8 cellular contexts compared by ENCODE assay signal in the genomic region with DNA sequence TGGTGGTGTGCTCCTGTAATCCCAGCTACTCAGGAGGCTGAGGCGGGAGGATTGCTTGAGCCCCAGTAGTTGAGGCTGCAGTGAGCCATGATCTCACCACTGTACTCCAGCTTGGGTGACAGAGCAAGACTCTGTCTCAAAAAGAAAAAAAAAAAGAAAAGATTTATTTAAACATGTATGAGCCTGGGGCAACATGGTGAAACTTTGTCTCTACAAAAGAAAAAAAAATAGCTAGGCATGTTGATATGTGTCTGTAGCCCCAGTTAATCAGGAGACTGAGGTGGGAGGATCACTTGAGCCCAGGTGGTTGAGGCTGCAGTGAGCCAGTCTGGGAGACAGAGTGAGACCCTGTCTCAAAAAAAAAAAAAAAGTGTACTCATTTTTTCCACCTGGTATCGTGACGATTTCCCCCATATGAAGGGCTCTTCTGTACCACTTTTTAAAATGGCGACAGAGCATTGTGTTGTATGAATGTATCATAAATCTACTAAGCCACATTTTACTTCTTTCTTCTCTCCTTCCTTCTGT.
DNase-seq lines count a peak whose midpoint lies in the region; ATAC-seq and FAIRE-seq lines count a peak whose summit lies in the region.

No MANE protein-coding gene starts in this region.

- no peaks in the 10 kb centered on the region for H3K27me3 ChIP-seq in BLaER1 treated with 17β-estradiol and CSF1 and Interleukin-3, amounts not matched to agents 10 nM and 100 nM
- no peaks in the 10 kb centered on the region for H3K27me3 ChIP-seq in adipocyte (replicated peaks; ENCODE audit: control insufficient read depth, insufficient read depth, low read length)
- no peaks in the 10 kb centered on the region for H3K27me3 ChIP-seq in muscle layer of colon (ENCODE audit: control insufficient read depth in 1 of 2, insufficient read depth in 2 of 2, low read length in 2 of 2)

- no peaks in the 10 kb centered on the region; a peak in 1 of 22 replicates for H3K9me3 ChIP-seq in BLaER1 treated with 17β-estradiol and CSF1 and Interleukin-3, amounts not matched to agents 10 nM and 100 nM (replicated peaks in 1 of 11)
- H3K9me3 ChIP-seq in adipocyte (ENCODE audit: control insufficient read depth, low read length) (no peaks in the 10 kb centered on the region), muscle layer of colon (ENCODE audit: low read length) (no peaks in the 10 kb centered on the region)

- H3K4me2 ChIP-seq in BLaER1 treated with 17β-estradiol and CSF1 and Interleukin-3, amounts not matched to agents 10 nM and 100 nM, result peak overlapping the region; percentile 59 to 80 (median 73)

- H3K9ac ChIP-seq in BLaER1 treated with 17β-estradiol and CSF1 and Interleukin-3, amounts not matched to agents 10 nM and 100 nM, result peak overlapping the region in 9 of 11 experiments; percentile 42 to 76 (median 62); a peak in 13 of 22 replicates
- peak overlapping the region; percentile 88 for H3K9ac ChIP-seq in adipocyte (ENCODE audit: low read length)
- no peak overlapping the region for H3K9ac ChIP-seq in muscle layer of colon (ENCODE audit: low read length)

- peak overlapping the region in 6 of 10 experiments; percentile 1 to 32 (median 17); a peak in 7 of 20 replicates for H3K4me3 ChIP-seq in BLaER1 treated with 17β-estradiol and CSF1 and Interleukin-3, amounts not matched to agents 10 nM and 100 nM
- peak overlapping the region; percentile 75 for H3K4me3 ChIP-seq in adipocyte (ENCODE audit: low read length)
- H3K4me3 ChIP-seq in muscle layer of colon (ENCODE audit: low read depth in 1 of 2, low read length in 2 of 2), result peak overlapping the region; percentile 26 to 43

- no peak for FAIRE-seq in RCC 7860 (lab: Jason Lieb, UNC)
- FAIRE-seq in HTR-8/SVneo (lab: Jason Lieb, UNC), result no peak

- peak overlapping the region; percentile 52 to 89 (median 78); a peak in 19 of 22 replicates for H3K27ac ChIP-seq in BLaER1 treated with 17β-estradiol and CSF1 and Interleukin-3, amounts not matched to agents 10 nM and 100 nM
- peak overlapping the region; percentile 38 for H3K27ac ChIP-seq in muscle layer of colon (ENCODE audit: low read depth, low read length)

- peak; percentile 8 for ATAC-seq in HG02588 (IDR thresholded peaks at IDR 0.05; ENCODE audit: unreplicated experiment)

- no peak for DNase-seq in adipocyte (ENCODE audit: low read depth)
- DNase-seq in NCI-H187 (lab: John Stamatoyannopoulos, UW), result no peak
- DNase-seq in RCC 7860 (ENCODE audit: low spot score), result no peak
- DNase-seq in HTR-8/SVneo (ENCODE audit: insufficient read length, low spot score), result no peak
- no peak for DNase-seq in NCI-H82 treated with DMSO at 0.1 percent for 48 hours (lab: John Stamatoyannopoulos, UW; ENCODE audit: unreplicated experiment)

- H4K20me1 ChIP-seq in BLaER1 treated with 17β-estradiol and CSF1 and Interleukin-3, amounts not matched to agents 10 nM and 100 nM, result no peaks in the 10 kb centered on the region

- peaks cover 13 to 34% (median 25%) of the 10 kb centered on the region in 10 experiments for H3K4me1 ChIP-seq in BLaER1 treated with 17β-estradiol and CSF1 and Interleukin-3, amounts not matched to agents 10 nM and 100 nM
- H3K4me1 ChIP-seq in adipocyte (ENCODE audit: control insufficient read depth, insufficient read depth, low read length) (peaks cover 21% of the 10 kb centered on the region), muscle layer of colon (ENCODE audit: insufficient read depth, low read length) (peaks cover 11% of the 10 kb centered on the region)

- H3K36me3 ChIP-seq in BLaER1 treated with 17β-estradiol and CSF1 and Interleukin-3, amounts not matched to agents 10 nM and 100 nM, result no peaks in the 10 kb centered on the region
- H3K36me3 ChIP-seq in adipocyte (ENCODE audit: control insufficient read depth, insufficient read depth, low read length, severe bottlenecking) (no peaks in the 10 kb centered on the region), muscle layer of colon (ENCODE audit: insufficient read depth, low read length) (no peaks in the 10 kb centered on the region)

Comparison
In these comparisons a context has a peak if more than half of its experiments do, and no peak if none do; other contexts are left out.
1. H3K4me3 ChIP-seq: peak in every context shown above with its lines; median percentile 75 in adipocyte; 34 in muscle layer of colon; 17 in BLaER1 treated with 17β-estradiol and CSF1 and Interleukin-3, amounts not matched to agents 10 nM and 100 nM.